Comparison of ENCODE assay signal across 8 cellular contexts in genomic region chr17:68101075-68101991, GRCh38.
DNase-seq lines count a peak whose midpoint lies in the region; ATAC-seq and TF ChIP-seq lines count a peak whose summit lies in the region.

No MANE protein-coding gene starts in this region.

- DNase-seq in DMS79 (lab: John Stamatoyannopoulos, UW), result peak; percentile 60
- peak; percentile 48 for DNase-seq in NCI-H1436 treated with DMSO at 0.1 percent for 48 hours (lab: John Stamatoyannopoulos, UW)
- DNase-seq in T-helper 22 cell (ENCODE audit: low read depth), result peak; percentile 61
- peak; percentile 90 for DNase-seq in astrocyte of the spinal cord (ENCODE audit: low read depth, low spot score)
- peak; percentile 91 for DNase-seq in hepatic stellate cell (ENCODE audit: low spot score)
- DNase-seq in psoas muscle, result peak; percentile 97 to 98
- peak; percentile 91 for DNase-seq in ureter (ENCODE audit: low spot score)

- peak overlapping the region; percentile 95 for H3K27ac ChIP-seq in psoas muscle

- H3K36me3 ChIP-seq in psoas muscle (ENCODE audit: insufficient read depth in 1 of 2, low read depth in 1 of 2), result peaks cover 0 to 4% of the 10 kb centered on the region in 2 donors

- TF ChIP-seq CTCF in astrocyte of the spinal cord (IDR thresholded peaks at IDR 0.05; ENCODE audit: low read depth, low read length), result no peak
- no peak for TF ChIP-seq CTCF in psoas muscle (IDR thresholded peaks at IDR 0.05)

- in situ Hi-C loops in astrocyte of the spinal cord (cut with HindIII; ENCODE audit: low sequenced_read_pairs), result no loop called here

- H3K4me3 ChIP-seq in astrocyte of the spinal cord (ENCODE audit: low read depth, low read length), result peak overlapping the region; percentile 69
- H3K4me3 ChIP-seq in psoas muscle, result peak overlapping the region; percentile 76

- H3K27me3 ChIP-seq in psoas muscle (ENCODE audit: insufficient read depth in 3 of 3, low read length in 2 of 3), result no peaks in the 10 kb centered on the region

- 3 to 6% (median 4%) methylated on average over 72 to 87 of the region's 88 CpGs for WGBS in psoas muscle, 3 donors

- no peaks in the 10 kb centered on the region for H3K9me3 ChIP-seq in psoas muscle

- ATAC-seq in HG02588 (IDR thresholded peaks at IDR 0.05; ENCODE audit: unreplicated experiment) (peak; percentile 82), psoas muscle (peak; percentile 99 to 100 (median 100))

- intact Hi-C loops in psoas muscle (cut with DNase I), result loop anchor here in 1 of 2 donors (10.0 kb wide), 1 partner anchor 737 kb away; the partner anchor contains the start of gene PSMD12

- H3K4me1 ChIP-seq in psoas muscle, result peaks cover 17% of the 10 kb centered on the region

Comparison
In these comparisons a context has a peak if more than half of its experiments do, and no peak if none do; other contexts are left out.
1. Peak in every context shown above with its lines: DNase-seq, ATAC-seq, H3K4me3 ChIP-seq and H3K27ac ChIP-seq.